Comparison of ENCODE assay signal across 8 cellular contexts in the genomic region with DNA sequence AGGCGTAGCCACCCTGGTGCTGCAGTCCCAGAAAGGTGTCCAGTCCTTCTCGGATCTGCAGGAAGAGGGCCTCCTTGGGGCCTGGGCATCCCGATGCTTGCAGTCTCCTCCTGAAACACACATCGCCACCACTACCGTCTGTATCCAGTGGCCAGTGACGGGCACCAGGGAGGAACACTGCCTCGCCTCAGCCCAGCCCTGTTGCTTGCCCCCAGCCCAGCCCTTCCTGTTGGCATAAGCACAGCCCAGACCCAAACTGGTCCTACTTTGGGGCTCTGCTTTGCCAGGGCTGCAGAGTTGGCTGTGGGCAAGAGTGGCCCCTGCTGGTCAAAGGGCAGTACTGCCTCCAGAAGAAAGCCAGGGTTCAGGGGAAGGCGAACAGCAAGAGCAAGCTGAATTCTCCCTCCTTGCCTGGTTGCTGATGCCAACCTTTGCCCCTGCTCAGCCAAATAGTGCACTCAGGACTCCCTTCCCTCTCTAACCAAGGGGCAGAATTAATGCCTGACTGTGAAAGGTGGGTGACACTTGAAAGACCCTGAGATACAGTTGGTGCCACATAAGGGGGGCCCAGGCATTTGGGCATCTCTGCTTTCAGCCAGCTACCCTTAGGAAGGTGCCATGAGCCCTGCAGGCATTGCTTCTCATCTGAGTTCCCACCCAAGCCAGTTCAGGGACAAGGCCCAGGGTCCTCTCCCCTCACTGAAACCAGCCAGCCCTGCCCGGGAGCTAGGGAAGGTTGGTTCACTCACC. TPM values are rescaled to one million over a fixed set of nuclear protein-coding genes. Genes with fewer than 3 reads are reported as not detected.
DNase-seq lines count a peak whose midpoint lies in the region; ATAC-seq, FAIRE-seq and TF ChIP-seq lines count a peak whose summit lies in the region.

No MANE protein-coding gene starts in this region.

- H3K79me2 ChIP-seq in HepG2 (ENCODE audit: insufficient read depth, low read length) = no peaks in the 10 kb centered on the region

- peak; percentile 99 for TF ChIP-seq CTCF in HepG2 (CRISPR knock-in tag; IDR thresholded peaks at IDR 0.05)

- TF ChIP-seq POLR2A in HepG2 (IDR thresholded peaks at IDR 0.05; ENCODE audit: insufficient read depth in 1 of 2, low read depth in 2 of 2, low read length in 2 of 2) = no peak

- POLR2A ChIA-PET in HepG2 (lab: Yijun Ruan, JAX) = interaction anchor here (1.0 to 4.9 kb wide), 6 partner anchors 11 to 56 kb away, joined by 5 to 47 read pairs (median 24); partner anchors contain the start of genes ARHGEF2, KHDC4 and RXFP4

- no peak overlapping the region for H3K9ac ChIP-seq in HepG2 (ENCODE audit: insufficient read depth, low read depth, low read length)

- no peaks in the 10 kb centered on the region for H3K9me3 ChIP-seq in HepG2 (ENCODE audit: low read length)

- in situ Hi-C loops in HepG2 (cut with HindIII; ENCODE audit: extremely low pct_ligation_motif_present, low pct_unique_long_range_greater_than_20kb) = loop anchor here (10.0 kb wide), 1 partner anchor 55 kb away; the partner anchor contains the start of gene KHDC4

- whole genome bisulfite sequencing in HepG2 (ENCODE audit: low lambda C conversion rate) = 6% methylated on average over 2 of the region's 9 CpGs

- peak; percentile 68 for DNase-seq in DMS114 treated with DMSO at 0.1 percent for 48 hours (lab: John Stamatoyannopoulos, UW; ENCODE audit: unreplicated experiment)
- DNase-seq in NCI-H2196 (lab: John Stamatoyannopoulos, UW; ENCODE audit: unreplicated experiment) = peak; percentile 67
- DNase-seq in activated CD4-positive, alpha-beta T cell treated with anti-CD3 and anti-CD28 coated beads for 24 hours (ENCODE audit: low read depth in 2 of 2) = peak; percentile 64 to 71
- peak; percentile 50 for DNase-seq in HepG2 (ENCODE audit: low spot score)
- peak; percentile 78 to 80 for DNase-seq in stimulated activated CD4-positive, alpha-beta T cell treated with anti-CD3 and anti-CD28 coated beads, Interleukin-2, amount 100 ng/mL, for 24 hours

- H3K4me2 ChIP-seq in HepG2 (ENCODE audit: low read depth, low read length) = peak overlapping the region; percentile 50

- peak overlapping the region; percentile 72 for H3K27ac ChIP-seq in cingulate gyrus (ENCODE audit: low read depth, low read length)
- H3K27ac ChIP-seq in HepG2 (ENCODE audit: extremely low read length, insufficient read depth, low read length) = no peak overlapping the region

- no TSS peak for BruUV-seq in HepG2 (replicated peaks; lab: Mats Ljungman, UMichigan)

- ATAC-seq in HG02571 (IDR thresholded peaks at IDR 0.05; ENCODE audit: unreplicated experiment) (peak; percentile 76), HepG2 (peak; percentile 80), GM18909 (IDR thresholded peaks at IDR 0.05; ENCODE audit: poor library complexity, unreplicated experiment) (no peak)

- no peak overlapping the region for H2AFZ ChIP-seq in HepG2 (ENCODE audit: low read length)

- H3K36me3 ChIP-seq in HepG2 (replicated peaks in 1 of 2; ENCODE audit: control insufficient read depth in 1 of 2, insufficient read depth in 2 of 2, low read length in 2 of 2) = no peaks in the 10 kb centered on the region

- peaks cover 55% of the 10 kb centered on the region for H3K4me1 ChIP-seq in HepG2 (ENCODE audit: insufficient read depth, low read length)

- H3K27me3 ChIP-seq in HepG2 (ENCODE audit: control insufficient read depth in 1 of 2, insufficient read depth in 2 of 2, low read length in 2 of 2) = no peaks in the 10 kb centered on the region

- no peaks in the 10 kb centered on the region for H4K20me1 ChIP-seq in HepG2 (ENCODE audit: insufficient read depth, low read length)

- intact Hi-C loops in HepG2 (cut with micrococcal nuclease; ENCODE audit: unreplicated experiment) = loop anchor here (1.0 kb wide), 1 partner anchor 51 kb away; no protein-coding TSS in a partner anchor

- TF ChIP-seq RAD21 in HepG2 (CRISPR knock-in tag; IDR thresholded peaks at IDR 0.05) = peak; percentile 97

- FAIRE-seq in HepG2 (lab: Jason Lieb, UNC) = peak; percentile 52

- H3K4me3 ChIP-seq in HepG2 (replicated peaks in 1 of 3; ENCODE audit: insufficient read depth in 1 of 3, low read depth in 2 of 3, low read length in 3 of 3) = peak overlapping the region in 1 of 3 experiments; percentile 34; a peak in 1 of 6 replicates

- 0 out of 4 replicates have a peak, but pooled peaks of 1 of the 2 experiments have one; percentile 39 for TF ChIP-seq EP300 in HepG2 (IDR thresholded peaks at IDR 0.05; ENCODE audit: low read depth in 2 of 2, low read length in 2 of 2)
- no peak for TF ChIP-seq EP300 in HepG2 (CRISPR knock-in tag; IDR thresholded peaks at IDR 0.05; ENCODE audit: borderline replicate concordance)

- CTCF ChIA-PET in HepG2 (lab: Yijun Ruan, JAX; ENCODE audit: low intra/inter-chr PET ratio, low total read pairs) = interaction anchor here (1.3 to 3.6 kb wide), 4 partner anchors 23 to 51 kb away, joined by 4 to 32 read pairs (median 5); no protein-coding TSS in a partner anchor

RNA-seq across cellular contexts. Expression of gene ARHGEF2, which starts 11.1 kb away (rescaled TPM):
- 15.0 and 16.1 TPM in 2 replicates for total RNA-seq in HepG2 (2016; rRNA removed; fragmentation: Illumina TruSeq; extraction: Trizol)
- 7.7 and 8.4 TPM in 2 replicates for total RNA-seq in HepG2 (2016; cell fraction: cytosol; rRNA removed; fragmentation: Illumina TruSeq; extraction: Trizol; ENCODE audit: low read depth)
- total RNA-seq in HepG2 (2016; cell fraction: insoluble cytoplasmic fraction; rRNA removed; fragmentation: Illumina TruSeq; extraction: Trizol) = 12.9 and 18.6 TPM in 2 replicates
- 10.3 and 11.1 TPM in 2 replicates for total RNA-seq in HepG2 (2016; cell fraction: membrane; rRNA removed; fragmentation: Illumina TruSeq; extraction: Trizol)
- 13.2 and 15.5 TPM in 2 replicates for total RNA-seq in HepG2 (2016; cell fraction: nucleus; rRNA removed; fragmentation: Illumina TruSeq; extraction: Trizol)
- 32.1 and 33.1 TPM in 2 replicates for polyA plus RNA-seq in HepG2 (2011; rRNA removed)
- polyA plus RNA-seq in HepG2 (2011; cell fraction: cytosol; rRNA removed) = 15.2 and 17.5 TPM in 2 replicates
- polyA plus RNA-seq in HepG2 (2011; cell fraction: nucleus; rRNA removed) = 104 and 108 TPM in 2 replicates
- 28.0 and 37.8 TPM in 2 replicates for polyA plus RNA-seq in HepG2 (2012)
- 1.9 and 2.0 TPM in 2 replicates for polyA plus RNA-seq in HepG2 (2016; cell fraction: cytosol; fragmentation: Illumina TruSeq; extraction: Trizol; ENCODE audit: low read depth)
- 13.1 and 13.4 TPM in 2 replicates for polyA plus RNA-seq in HepG2 (2016; cell fraction: insoluble cytoplasmic fraction; fragmentation: Illumina TruSeq; extraction: Trizol; ENCODE audit: low read depth)
- 3.6 and 3.8 TPM in 2 replicates for polyA plus RNA-seq in HepG2 (2016; cell fraction: membrane; fragmentation: Illumina TruSeq; extraction: Trizol; ENCODE audit: low read depth)
- 34.1 and 35.2 TPM in 2 replicates for polyA plus RNA-seq in HepG2 (2016; cell fraction: nucleus; fragmentation: Illumina TruSeq; extraction: Trizol; ENCODE audit: insufficient read depth, low read depth)
- polyA minus RNA-seq in HepG2 (2011; rRNA and poly(A)+ RNA removed; ENCODE audit: low replicate concordance) = 54.1 and 96.8 TPM in 2 replicates
- polyA minus RNA-seq in HepG2 (2011; cell fraction: cytosol; rRNA and poly(A)+ RNA removed) = 17.6 and 19.9 TPM in 2 replicates
- polyA minus RNA-seq in HepG2 (2011; cell fraction: nucleus; rRNA and poly(A)+ RNA removed) = 50.0 and 65.8 TPM in 2 replicates

RNA-seq across cellular contexts. Expression of gene SSR2, which starts 31.3 kb away (rescaled TPM):
- 150 and 284 TPM in 2 replicates for total RNA-seq in HepG2 (2016; rRNA removed; fragmentation: Illumina TruSeq; extraction: Trizol)
- total RNA-seq in HepG2 (2016; cell fraction: cytosol; rRNA removed; fragmentation: Illumina TruSeq; extraction: Trizol; ENCODE audit: low read depth) = 92.7 and 103 TPM in 2 replicates
- total RNA-seq in HepG2 (2016; cell fraction: insoluble cytoplasmic fraction; rRNA removed; fragmentation: Illumina TruSeq; extraction: Trizol) = 138 and 293 TPM in 2 replicates
- total RNA-seq in HepG2 (2016; cell fraction: membrane; rRNA removed; fragmentation: Illumina TruSeq; extraction: Trizol) = 147 and 165 TPM in 2 replicates
- 188 and 211 TPM in 2 replicates for total RNA-seq in HepG2 (2016; cell fraction: nucleus; rRNA removed; fragmentation: Illumina TruSeq; extraction: Trizol)
- 442 and 461 TPM in 2 replicates for polyA plus RNA-seq in HepG2 (2011; rRNA removed)
- polyA plus RNA-seq in HepG2 (2011; cell fraction: cytosol; rRNA removed) = 664 and 870 TPM in 2 replicates
- 174 and 212 TPM in 2 replicates for polyA plus RNA-seq in HepG2 (2011; cell fraction: nucleus; rRNA removed)
- polyA plus RNA-seq in HepG2 (2012) = 199 and 208 TPM in 2 replicates
- polyA plus RNA-seq in HepG2 (2016; cell fraction: cytosol; fragmentation: Illumina TruSeq; extraction: Trizol; ENCODE audit: low read depth) = 105 and 112 TPM in 2 replicates
- polyA plus RNA-seq in HepG2 (2016; cell fraction: insoluble cytoplasmic fraction; fragmentation: Illumina TruSeq; extraction: Trizol; ENCODE audit: low read depth) = 153 and 154 TPM in 2 replicates
- 145 and 154 TPM in 2 replicates for polyA plus RNA-seq in HepG2 (2016; cell fraction: membrane; fragmentation: Illumina TruSeq; extraction: Trizol; ENCODE audit: low read depth)
- 326 and 354 TPM in 2 replicates for polyA plus RNA-seq in HepG2 (2016; cell fraction: nucleus; fragmentation: Illumina TruSeq; extraction: Trizol; ENCODE audit: insufficient read depth, low read depth)
- polyA minus RNA-seq in HepG2 (2011; rRNA and poly(A)+ RNA removed; ENCODE audit: low replicate concordance) = 359 and 489 TPM in 2 replicates
- 105 and 115 TPM in 2 replicates for polyA minus RNA-seq in HepG2 (2011; cell fraction: cytosol; rRNA and poly(A)+ RNA removed)
- 44.5 and 56.7 TPM in 2 replicates for polyA minus RNA-seq in HepG2 (2011; cell fraction: nucleus; rRNA and poly(A)+ RNA removed)

RNA-seq across cellular contexts. Expression of gene RXFP4, which starts 48.0 kb away (rescaled TPM):
- 0.38 TPM in 1 of 2 replicates, not detected in the other for total RNA-seq in HepG2 (2016; rRNA removed; fragmentation: Illumina TruSeq; extraction: Trizol)
- total RNA-seq in HepG2 (2016; cell fraction: cytosol; rRNA removed; fragmentation: Illumina TruSeq; extraction: Trizol; ENCODE audit: low read depth) = not detected in 2 replicates
- total RNA-seq in HepG2 (2016; cell fraction: insoluble cytoplasmic fraction; rRNA removed; fragmentation: Illumina TruSeq; extraction: Trizol) = 0.25 and 0.28 TPM in 2 replicates
- total RNA-seq in HepG2 (2016; cell fraction: membrane; rRNA removed; fragmentation: Illumina TruSeq; extraction: Trizol) = not detected in 2 replicates
- total RNA-seq in HepG2 (2016; cell fraction: nucleus; rRNA removed; fragmentation: Illumina TruSeq; extraction: Trizol) = 0.31 TPM in 1 of 2 replicates, not detected in the other
- 1.4 and 1.9 TPM in 2 replicates for polyA plus RNA-seq in HepG2 (2011; rRNA removed)
- 1.3 and 2.1 TPM in 2 replicates for polyA plus RNA-seq in HepG2 (2011; cell fraction: cytosol; rRNA removed)
- 0.42 and 0.48 TPM in 2 replicates for polyA plus RNA-seq in HepG2 (2011; cell fraction: nucleus; rRNA removed)
- 0.48 and 0.72 TPM in 2 replicates for polyA plus RNA-seq in HepG2 (2012)
- 0.08 TPM in 1 of 2 replicates, not detected in the other for polyA plus RNA-seq in HepG2 (2016; cell fraction: cytosol; fragmentation: Illumina TruSeq; extraction: Trizol; ENCODE audit: low read depth)
- not detected in 2 replicates for polyA plus RNA-seq in HepG2 (2016; cell fraction: insoluble cytoplasmic fraction; fragmentation: Illumina TruSeq; extraction: Trizol; ENCODE audit: low read depth)
- polyA plus RNA-seq in HepG2 (2016; cell fraction: membrane; fragmentation: Illumina TruSeq; extraction: Trizol; ENCODE audit: low read depth) = not detected in 2 replicates
- polyA plus RNA-seq in HepG2 (2016; cell fraction: nucleus; fragmentation: Illumina TruSeq; extraction: Trizol; ENCODE audit: insufficient read depth, low read depth) = 0.64 and 0.79 TPM in 2 replicates
- 1.4 and 2.7 TPM in 2 replicates for polyA minus RNA-seq in HepG2 (2011; rRNA and poly(A)+ RNA removed; ENCODE audit: low replicate concordance)
- polyA minus RNA-seq in HepG2 (2011; cell fraction: cytosol; rRNA and poly(A)+ RNA removed) = 0.49 TPM in 1 of 2 replicates, not detected in the other
- polyA minus RNA-seq in HepG2 (2011; cell fraction: nucleus; rRNA and poly(A)+ RNA removed) = 0.39 and 1.1 TPM in 2 replicates

RNA-seq across cellular contexts. Expression of gene KHDC4, which starts 55.2 kb away (rescaled TPM):
- total RNA-seq in HepG2 (2016; rRNA removed; fragmentation: Illumina TruSeq; extraction: Trizol) = 15.9 and 33.5 TPM in 2 replicates
- total RNA-seq in HepG2 (2016; cell fraction: cytosol; rRNA removed; fragmentation: Illumina TruSeq; extraction: Trizol; ENCODE audit: low read depth) = 17.8 and 22.2 TPM in 2 replicates
- 17.1 and 30.7 TPM in 2 replicates for total RNA-seq in HepG2 (2016; cell fraction: insoluble cytoplasmic fraction; rRNA removed; fragmentation: Illumina TruSeq; extraction: Trizol)
- 16.0 and 18.2 TPM in 2 replicates for total RNA-seq in HepG2 (2016; cell fraction: membrane; rRNA removed; fragmentation: Illumina TruSeq; extraction: Trizol)
- total RNA-seq in HepG2 (2016; cell fraction: nucleus; rRNA removed; fragmentation: Illumina TruSeq; extraction: Trizol) = 51.8 and 57.5 TPM in 2 replicates
- 74.5 and 92.0 TPM in 2 replicates for polyA plus RNA-seq in HepG2 (2011; rRNA removed)
- 35.4 and 38.7 TPM in 2 replicates for polyA plus RNA-seq in HepG2 (2011; cell fraction: cytosol; rRNA removed)
- polyA plus RNA-seq in HepG2 (2011; cell fraction: nucleus; rRNA removed) = 126 and 134 TPM in 2 replicates
- 37.2 and 38.4 TPM in 2 replicates for polyA plus RNA-seq in HepG2 (2012)
- polyA plus RNA-seq in HepG2 (2016; cell fraction: cytosol; fragmentation: Illumina TruSeq; extraction: Trizol; ENCODE audit: low read depth) = 2.1 and 2.5 TPM in 2 replicates
- polyA plus RNA-seq in HepG2 (2016; cell fraction: insoluble cytoplasmic fraction; fragmentation: Illumina TruSeq; extraction: Trizol; ENCODE audit: low read depth) = 14.7 and 16.3 TPM in 2 replicates
- 4.2 and 4.7 TPM in 2 replicates for polyA plus RNA-seq in HepG2 (2016; cell fraction: membrane; fragmentation: Illumina TruSeq; extraction: Trizol; ENCODE audit: low read depth)
- polyA plus RNA-seq in HepG2 (2016; cell fraction: nucleus; fragmentation: Illumina TruSeq; extraction: Trizol; ENCODE audit: insufficient read depth, low read depth) = 113 and 121 TPM in 2 replicates
- polyA minus RNA-seq in HepG2 (2011; rRNA and poly(A)+ RNA removed; ENCODE audit: low replicate concordance) = 83.9 and 155 TPM in 2 replicates
- polyA minus RNA-seq in HepG2 (2011; cell fraction: cytosol; rRNA and poly(A)+ RNA removed) = 19.6 and 24.9 TPM in 2 replicates
- 113 and 148 TPM in 2 replicates for polyA minus RNA-seq in HepG2 (2011; cell fraction: nucleus; rRNA and poly(A)+ RNA removed)
